14 cellular contexts compared by ENCODE assay signal in the genomic region with DNA sequence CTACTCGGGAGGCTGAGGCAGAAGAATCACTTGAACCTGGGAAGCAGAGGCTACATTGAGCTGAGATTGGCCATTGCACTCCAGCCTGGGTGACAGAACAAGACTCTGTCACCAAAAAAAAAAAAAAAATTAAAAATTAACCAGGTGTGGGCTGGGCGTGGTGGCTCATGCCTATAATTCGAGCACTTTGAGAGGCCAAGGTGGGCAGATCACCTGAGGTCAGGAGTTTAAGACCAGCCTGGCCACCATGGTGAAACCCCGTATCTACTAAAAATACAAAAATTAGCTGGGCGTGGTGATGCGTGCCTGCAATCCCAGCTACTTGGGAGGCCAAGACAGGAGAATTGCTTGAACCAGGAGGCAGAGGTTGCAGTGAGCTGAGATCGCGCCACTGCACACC. TPM values are rescaled to one million over a fixed set of nuclear protein-coding genes. Genes with fewer than 3 reads are reported as not detected.
DNase-seq lines count a peak whose midpoint lies in the region; ATAC-seq, FAIRE-seq and TF ChIP-seq lines count a peak whose summit lies in the region.
"Not testable (repeated sequence)": the region's sequence is repeated elsewhere in the genome, so short reads cannot be mapped to it uniquely, and the experiment has no call there.
"Had no signal": no experiment of that assay in that cellular context is flagged by ENCODE, and none has a peak within 500 bp of the region (broad histone marks: within the 10 kb centered on the region; RNA-seq: fewer than 3 reads in every experiment).

No MANE protein-coding gene starts in this region.

- not testable (repeated sequence) for H3K9me3 Mint-ChIP-seq in CD4-positive, alpha-beta T cell; stimulated activated memory B cell treated with anti-CD40 and anti-IgM and Interleukin-4, amounts not matched to agents 10 μg/mL and 1 μg/mL and 100 μg/mL, for 72 hours

- H3K4me1 ChIP-seq in body of pancreas (peaks cover 63% of the 10 kb centered on the region), hepatocyte (ENCODE audit: insufficient read depth) (peaks cover 24% of the 10 kb centered on the region), right lobe of liver (peaks cover 0 to 48% (median 16%) of the 10 kb centered on the region in 4 donors), pancreas (peaks cover 0 to 25% (median 18%) of the 10 kb centered on the region in 3 donors)

- CTCF ChIA-PET in CD4-positive, alpha-beta T cell (lab: Charles Lee) = not testable (repeated sequence)

- H3K27ac Mint-ChIP-seq in CD4-positive, alpha-beta T cell = not testable (repeated sequence)
- H3K27ac Mint-ChIP-seq in stimulated activated memory B cell treated with anti-CD40 and anti-IgM and Interleukin-4, amounts not matched to agents 10 μg/mL and 1 μg/mL and 100 μg/mL, for 72 hours = peak overlapping the region; percentile 32

- H3K9me3 ChIP-seq in CD4-positive, alpha-beta T cell (ENCODE audit: control insufficient read depth, low read length); body of pancreas; hepatocyte (ENCODE audit: low read depth); right lobe of liver; pancreas: not testable (repeated sequence)

- 32 to 51% methylated on average over 8 of the region's 8 CpGs for WGBS in body of pancreas, 2 donors
- 81% methylated on average over 8 of the region's 8 CpGs for WGBS in hepatocyte (ENCODE audit: low lambda C conversion rate, missing lambda C conversion rate)
- 39% methylated on average over 8 of the region's 8 CpGs for WGBS in right lobe of liver (ENCODE audit: insufficient coverage, low coverage, low lambda C conversion rate, missing lambda C conversion rate)
- WGBS in pancreas, 2 donors = 42 to 47% methylated on average over 8 of the region's 8 CpGs

- H3K4me3 Mint-ChIP-seq in CD4-positive, alpha-beta T cell = peak overlapping the region; percentile 11
- not testable (repeated sequence) for H3K4me3 Mint-ChIP-seq in stimulated activated memory B cell treated with anti-CD40 and anti-IgM and Interleukin-4, amounts not matched to agents 10 μg/mL and 1 μg/mL and 100 μg/mL, for 72 hours

- not testable (repeated sequence) for DNase-seq in CD4-positive, alpha-beta T cell; body of pancreas; hepatocyte (ENCODE audit: low spot score); pancreas
- peak in 1 of 3 donors; percentile 45 for DNase-seq in right lobe of liver

- POLR2A ChIA-PET in CD4-positive, alpha-beta T cell (lab: Charles Lee) = interaction anchor here (0.6 to 2.0 kb wide), 2 partner anchors 22 to 580 kb away, joined by 3 to 4 read pairs; a partner anchor contains a TSS

- H2AFZ ChIP-seq in hepatocyte = not testable (repeated sequence)

- H3K27me3 ChIP-seq in CD4-positive, alpha-beta T cell (ENCODE audit: control insufficient read depth, insufficient read depth, low read length); body of pancreas; hepatocyte; right lobe of liver; pancreas: not testable (repeated sequence)

- H3K27ac ChIP-seq in 22Rv1 = peak overlapping the region; percentile 38
- not testable (repeated sequence) for H3K27ac ChIP-seq in CD4-positive, alpha-beta T cell (ENCODE audit: low read depth, low read length)
- peak overlapping the region; percentile 81 to 95 (median 94) for H3K27ac ChIP-seq in body of pancreas
- peak overlapping the region; percentile 70 for H3K27ac ChIP-seq in hepatocyte
- H3K27ac ChIP-seq in right lobe of liver = peak overlapping the region in 1 of 3 donors; percentile 85
- peak overlapping the region in 3 of 4 donors; percentile 76 to 90 (median 85) for H3K27ac ChIP-seq in pancreas

- H3K9me2 ChIP-seq in hepatocyte (replicated peaks; ENCODE audit: insufficient read depth) = not testable (repeated sequence)

- FAIRE-seq in pancreas (lab: Jason Lieb, UNC) = not testable (repeated sequence)

- peaks cover 18% of the 10 kb centered on the region for H3K4me1 Mint-ChIP-seq in CD4-positive, alpha-beta T cell (ENCODE audit: low read depth)
- peaks cover 40% of the 10 kb centered on the region for H3K4me1 Mint-ChIP-seq in stimulated activated memory B cell treated with anti-CD40 and anti-IgM and Interleukin-4, amounts not matched to agents 10 μg/mL and 1 μg/mL and 100 μg/mL, for 72 hours

- H3K79me2 ChIP-seq in hepatocyte = peaks cover 10% of the 10 kb centered on the region

- not testable (repeated sequence) for TF ChIP-seq CTCF in 22Rv1 (IDR thresholded peaks at IDR 0.05); CD4-positive, alpha-beta T cell (IDR thresholded peaks at IDR 0.05); body of pancreas (IDR thresholded peaks at IDR 0.05); hepatocyte (IDR thresholded peaks at IDR 0.05; ENCODE audit: poor library complexity); right lobe of liver (IDR thresholded peaks at IDR 0.05); pancreas (IDR thresholded peaks at IDR 0.05)

- intact Hi-C loops in CD4-positive, alpha-beta T cell (cut with DNase I, micrococcal nuclease) = loop anchor here (5.0 kb wide), 3 partner anchors 52 to 173 kb away; a partner anchor contains a TSS
- intact Hi-C loops in body of pancreas (cut with DNase I); right lobe of liver (cut with DNase I); pancreas (cut with DNase I): not testable (repeated sequence)

- not testable (repeated sequence) for H3K27me3 Mint-ChIP-seq in CD4-positive, alpha-beta T cell; stimulated activated memory B cell treated with anti-CD40 and anti-IgM and Interleukin-4, amounts not matched to agents 10 μg/mL and 1 μg/mL and 100 μg/mL, for 72 hours

- not testable (repeated sequence) for H3K4me3 ChIP-seq in body of pancreas, hepatocyte
- peak overlapping the region in 2 of 3 donors; percentile 75 to 83 for H3K4me3 ChIP-seq in right lobe of liver
- H3K4me3 ChIP-seq in pancreas = peak overlapping the region in 1 of 4 donors; percentile 79

- ATAC-seq in CD4-positive, alpha-beta T cell (ENCODE audit: poor library complexity); body of pancreas; right lobe of liver; pancreas; stimulated activated memory B cell treated with anti-CD40 and anti-IgM and Interleukin-4, amounts not matched to agents 10 μg/mL and 1 μg/mL and 100 μg/mL, for 72 hours: not testable (repeated sequence)

- peak overlapping the region; percentile 20 for H3K4me2 ChIP-seq in hepatocyte

- not testable (repeated sequence) for H3K36me3 ChIP-seq in body of pancreas (replicated peaks in 1 of 2; ENCODE audit: insufficient read depth in 1 of 2, low read depth in 2 of 2); hepatocyte (replicated peaks; ENCODE audit: insufficient read depth, low read depth)
- H3K36me3 ChIP-seq in right lobe of liver (peaks cover 0 to 41% (median 17%) of the 10 kb centered on the region in 4 donors), pancreas (peaks cover 3 to 22% (median 7%) of the 10 kb centered on the region in 3 donors)

- H3K36me3 Mint-ChIP-seq in CD4-positive, alpha-beta T cell (ENCODE audit: low read depth) = peaks cover 13% of the 10 kb centered on the region
- H3K36me3 Mint-ChIP-seq in stimulated activated memory B cell treated with anti-CD40 and anti-IgM and Interleukin-4, amounts not matched to agents 10 μg/mL and 1 μg/mL and 100 μg/mL, for 72 hours = peaks cover 25% of the 10 kb centered on the region

- not testable (repeated sequence) for TF ChIP-seq POLR2A in body of pancreas (IDR thresholded peaks at IDR 0.05); right lobe of liver (IDR thresholded peaks at IDR 0.05)

- not testable (repeated sequence) for H4K20me1 ChIP-seq in hepatocyte (ENCODE audit: insufficient read depth, poor library complexity, severe bottlenecking)

RNA-seq across cellular contexts. Expression of a gene that starts 3.2 kb away (rescaled TPM):
- 1 to 10 TPM; 2.3 to 2.4 TPM for total RNA-seq in CD4-positive, alpha-beta T cell
- total RNA-seq in body of pancreas = 10 to 100 TPM; 36.8 to 38.6 TPM
- total RNA-seq in hepatocyte = 31.3 and 43.4 TPM in 2 replicates
- polyA plus RNA-seq in hepatocyte = 48.7 and 62.4 TPM in 2 replicates
- 100 to 1,000 TPM in 3 of 6 experiments, 10 to 100 TPM in 3; 63.4 to 121 (median 98.5) TPM for total RNA-seq in right lobe of liver
- total RNA-seq in pancreas = 10 to 100 TPM; 29.7 to 77.4 (median 57.0) TPM
- polyA plus RNA-seq in pancreas = 10 to 100 TPM; 47.0 to 94.4 TPM

RNA-seq across cellular contexts. Expression of a gene that starts 14.6 kb away (rescaled TPM):
- total RNA-seq in CD4-positive, alpha-beta T cell = not detected
- 10 to 100 TPM in 1 of 2 donors, not detected in 1; 16.5 TPM for total RNA-seq in body of pancreas
- not detected in 2 replicates for total RNA-seq in hepatocyte
- polyA plus RNA-seq in hepatocyte = 0.08 TPM in 1 of 2 replicates, not detected in the other
- under 1 TPM in 1 of 6 experiments, not detected in 5; 0.12 TPM for total RNA-seq in right lobe of liver
- total RNA-seq in pancreas = 10 to 100 TPM in 3 of 6 donors, under 1 TPM in 2, not detected in 1; 0.09 to 35.3 (median 11.0) TPM
- polyA plus RNA-seq in pancreas = 10 to 100 TPM in 1 of 2 donors, under 1 TPM in 1; 0.05 to 11.3 TPM
- total RNA-seq: A673; Calu3; CD4-positive, alpha-beta memory T cell; HT1080; IMR-90 had no signal
- polyA plus RNA-seq: AG04450; CD4-positive, alpha-beta memory T cell; IMR-90 had no signal

RNA-seq across cellular contexts. Expression of a gene that starts 19.5 kb away (rescaled TPM):
- total RNA-seq in CD4-positive, alpha-beta T cell = 10 to 100 TPM; 40.7 to 41.1 TPM
- total RNA-seq in body of pancreas (10 to 100 TPM; 39.2 to 86.1 TPM), hepatocyte (162 and 234 TPM in 2 replicates), right lobe of liver (100 to 1,000 TPM in 2 of 6 experiments, 10 to 100 TPM in 4; 68.7 to 210 (median 81.2) TPM), pancreas (10 to 100 TPM; 54.0 to 72.1 (median 58.7) TPM)
- polyA plus RNA-seq in hepatocyte (244 and 251 TPM in 2 replicates), pancreas (100 to 1,000 TPM in 1 of 2 donors, 10 to 100 TPM in 1; 84.2 to 108 TPM)

RNA-seq across cellular contexts. Expression of a gene that starts 21.6 kb away (rescaled TPM):
- total RNA-seq in CD4-positive, alpha-beta T cell = not detected
- not detected for total RNA-seq in body of pancreas
- total RNA-seq in hepatocyte = not detected in 2 replicates
- polyA plus RNA-seq in hepatocyte = 0.41 and 0.63 TPM in 2 replicates
- not detected for total RNA-seq in right lobe of liver
- total RNA-seq in pancreas = not detected
- polyA plus RNA-seq in pancreas = under 1 TPM in 1 of 2 donors, not detected in 1; 0.11 TPM
- total RNA-seq: A673; Calu3; CD4-positive, alpha-beta memory T cell; GM23338; HT1080; IMR-90 had no signal
- polyA plus RNA-seq: AG04450; CD4-positive, alpha-beta memory T cell; IMR-90 had no signal

RNA-seq across cellular contexts. Expression of a gene that starts 24.8 kb away (rescaled TPM):
- total RNA-seq in CD4-positive, alpha-beta T cell = 1,000 to 10,000 TPM; 3,604 to 3,755 TPM
- total RNA-seq in body of pancreas = 1,000 to 10,000 TPM; 2,300 to 2,472 TPM
- total RNA-seq in hepatocyte = 1,991 and 2,285 TPM in 2 replicates
- 1,449 and 1,663 TPM in 2 replicates for polyA plus RNA-seq in hepatocyte
- 1,000 to 10,000 TPM in 1 of 6 experiments, 100 to 1,000 TPM in 5; 451 to 1,052 (median 541) TPM for total RNA-seq in right lobe of liver
- total RNA-seq in pancreas = 1,000 to 10,000 TPM; 1,316 to 3,013 (median 1,806) TPM
- 1,000 to 10,000 TPM; 1,574 to 3,219 TPM for polyA plus RNA-seq in pancreas
